In the genomic region with DNA sequence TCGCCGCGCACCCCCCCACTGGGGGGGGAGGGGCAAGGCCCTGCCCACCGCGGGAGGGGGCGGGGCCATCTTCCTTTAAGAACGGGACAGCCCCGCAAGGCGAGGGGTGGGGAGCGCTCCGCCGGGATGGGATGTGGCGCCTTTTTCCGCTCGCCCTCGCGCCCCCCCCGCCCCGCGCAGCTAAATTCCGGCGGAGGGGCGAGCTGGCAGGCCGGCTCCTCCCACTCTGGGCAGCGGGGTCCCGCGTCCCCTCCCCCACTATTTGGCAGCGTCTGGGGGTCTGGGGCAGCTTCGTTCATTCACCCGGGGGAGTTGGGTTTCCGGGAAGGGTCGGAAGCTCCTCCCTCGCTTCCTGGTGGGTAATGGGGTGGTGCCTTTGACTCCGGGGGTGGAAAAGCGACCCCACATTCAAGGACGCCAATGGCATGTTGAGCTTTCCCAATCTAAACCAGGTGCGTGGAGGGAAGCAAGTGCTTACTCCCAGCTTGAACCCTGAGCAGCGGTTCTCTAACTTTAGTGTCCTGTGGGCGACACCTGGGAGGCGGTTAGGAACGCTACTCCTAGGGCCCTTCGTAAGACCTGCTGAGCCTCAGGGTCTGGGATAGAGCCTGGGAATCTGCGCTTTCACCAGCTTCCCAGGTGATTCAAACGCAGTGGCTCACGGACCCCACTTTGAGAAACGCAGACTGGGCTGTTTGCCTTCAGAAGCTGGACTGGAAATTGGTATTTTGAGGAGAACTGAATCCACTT, we compare ENCODE assay signal across 8 cellular contexts. TPM values are rescaled to one million over a fixed set of nuclear protein-coding genes. Genes with fewer than 3 reads are reported as not detected.
A peak's percentile ranks its signal among the peaks of the same experiment; 100 is the strongest.
DNase-seq lines count a peak whose midpoint lies in the region; ATAC-seq and TF ChIP-seq lines count a peak whose summit lies in the region.

No MANE protein-coding gene starts in this region.

- peak overlapping the region; percentile 71 for H3K4me3 ChIP-seq in NT2/D1 (ENCODE audit: insufficient read length, low read depth)
- H3K4me3 ChIP-seq in epithelial cell of proximal tubule (ENCODE audit: low read depth, low read length) = peak overlapping the region; percentile 90
- H3K4me3 ChIP-seq in mucosa of rectum (ENCODE audit: low read length in 2 of 2) = peak overlapping the region; percentile 85 to 92

- H3K27ac ChIP-seq in mucosa of rectum (ENCODE audit: low read depth in 2 of 2, low read length in 2 of 2) = peak overlapping the region; percentile 96 to 97

- ATAC-seq in HG02798 (IDR thresholded peaks at IDR 0.05; ENCODE audit: poor library complexity, unreplicated experiment) = peak; percentile 32
- ATAC-seq in HG03095 (IDR thresholded peaks at IDR 0.05; ENCODE audit: unreplicated experiment) = no peak

- H3K27me3 ChIP-seq in NT2/D1 (ENCODE audit: insufficient read depth, insufficient read length) (peaks cover 23% of the 10 kb centered on the region), mucosa of rectum (ENCODE audit: control insufficient read depth in 2 of 2, insufficient read depth in 2 of 2, low read length in 2 of 2) (no peaks in the 10 kb centered on the region)

- H3K9ac ChIP-seq in NT2/D1 (ENCODE audit: insufficient read length, low read depth) = peak overlapping the region; percentile 79
- peak overlapping the region; percentile 84 to 88 for H3K9ac ChIP-seq in mucosa of rectum (ENCODE audit: low read depth in 1 of 2, low read length in 2 of 2)

- no peaks in the 10 kb centered on the region for H3K9me3 ChIP-seq in NT2/D1 (ENCODE audit: insufficient read depth, low read length)
- no peaks in the 10 kb centered on the region for H3K9me3 ChIP-seq in mucosa of rectum (ENCODE audit: control insufficient read depth in 2 of 2, low read length in 2 of 2)

- H3K4me1 ChIP-seq in NT2/D1 (ENCODE audit: insufficient read depth, insufficient read length) = no peaks in the 10 kb centered on the region
- H3K4me1 ChIP-seq in mucosa of rectum (ENCODE audit: control insufficient read depth in 2 of 2, insufficient read depth in 2 of 2, low read length in 2 of 2) = peaks cover 12 to 26% of the 10 kb centered on the region in 2 donors

- no peak for TF ChIP-seq CTCF in epithelial cell of proximal tubule (conservative IDR thresholded peaks at IDR 0.05; ENCODE audit: low read depth, low read length)

- H3K36me3 ChIP-seq in NT2/D1 (ENCODE audit: insufficient read depth, insufficient read length, low read length) = peaks cover 3% of the 10 kb centered on the region
- no peaks in the 10 kb centered on the region for H3K36me3 ChIP-seq in mucosa of rectum (ENCODE audit: control insufficient read depth in 2 of 2, insufficient read depth in 2 of 2, low read length in 2 of 2)

- peak; percentile 74 for DNase-seq in Daoy (ENCODE audit: low read depth)
- DNase-seq in NT2/D1 (ENCODE audit: low read depth, low spot score) = peak; percentile 67
- DNase-seq in activated T-cell treated with anti-CD3 and anti-CD28 coated beads for 4 hours = peak; percentile 70
- DNase-seq in epithelial cell of proximal tubule (ENCODE audit: low read depth) = no peak
- peak; percentile 86 for DNase-seq in stimulated activated CD8-positive, alpha-beta memory T cell treated with anti-CD3 and anti-CD28 coated beads, Interleukin-4, amount 100 ng/mL, for 48 hours

RNA-seq across cellular contexts. Expression of gene ASXL1, which starts 0.9 kb away (rescaled TPM):
- total RNA-seq in Daoy (2014; rRNA removed; shearing (Covaris generic)) = 26.1 and 39.9 TPM in 2 replicates
- total RNA-seq in epithelial cell of proximal tubule = 20.7 and 34.2 TPM in 2 replicates
